ENCODE assay signal across 17 cellular contexts in genomic region chr14:100404419-100404818, GRCh38.
"Had no signal": no experiment of that assay in that cellular context is flagged by ENCODE, and none has a peak within 500 bp of the region (broad histone marks: within the 10 kb centered on the region; RNA-seq: fewer than 3 reads in every experiment).

No MANE protein-coding gene starts in this region.

- H3K27me3 Mint-ChIP-seq: activated CD4-positive, alpha-beta T cell treated with anti-CD3 and anti-CD28 coated beads, Interleukin-2, amount 10 ng/mL, durations not matched to agents 24 days and 14 days; activated naive CD8-positive, alpha-beta T cell treated with anti-CD3 and anti-CD28 coated beads, Interleukin-2, amount 10 ng/mL, durations not matched to agents 7 days and 5 days; naive B cell; stimulated activated naive B cell treated with anti-CD40 and anti-IgM and Interleukin-4, amounts not matched to agents 10 μg/mL and 1 μg/mL and 100 μg/mL, for 72 hours had no signal

- H3K27me3 ChIP-seq: dorsolateral prefrontal cortex, gastrocnemius medialis, thyroid gland, vagina had no signal

- H3K36me3 ChIP-seq: gastrocnemius medialis, thyroid gland, vagina had no signal

- H3K27ac Mint-ChIP-seq: activated CD4-positive, alpha-beta T cell treated with anti-CD3 and anti-CD28 coated beads, Interleukin-2, amount 10 ng/mL, durations not matched to agents 24 days and 14 days; activated naive CD8-positive, alpha-beta T cell treated with anti-CD3 and anti-CD28 coated beads, Interleukin-2, amount 10 ng/mL, durations not matched to agents 7 days and 5 days; naive B cell had no signal

- H3K9me3 ChIP-seq: gastrocnemius medialis, thyroid gland, vagina had no signal

- H3K4me3 Mint-ChIP-seq: activated CD4-positive, alpha-beta T cell treated with anti-CD3 and anti-CD28 coated beads, Interleukin-2, amount 10 ng/mL, durations not matched to agents 24 days and 14 days; activated naive CD8-positive, alpha-beta T cell treated with anti-CD3 and anti-CD28 coated beads, Interleukin-2, amount 10 ng/mL, durations not matched to agents 7 days and 5 days; naive B cell; stimulated activated naive B cell treated with anti-CD40 and anti-IgM and Interleukin-4, amounts not matched to agents 10 μg/mL and 1 μg/mL and 100 μg/mL, for 72 hours had no signal

- ATAC-seq: gastrocnemius medialis; stimulated activated naive B cell treated with anti-CD40 and anti-IgM and Interleukin-4, amounts not matched to agents 10 μg/mL and 1 μg/mL and 100 μg/mL, for 72 hours had no signal

- H3K4me3 ChIP-seq: dorsolateral prefrontal cortex, gastrocnemius medialis, lung, thyroid gland, vagina had no signal

- H3K4me1 ChIP-seq: thyroid gland had no signal

- H3K27ac ChIP-seq: dorsolateral prefrontal cortex, gastrocnemius medialis, thyroid gland, vagina had no signal

- FAIRE-seq: islet of Langerhans had no signal

- H3K36me3 Mint-ChIP-seq: activated naive CD8-positive, alpha-beta T cell treated with anti-CD3 and anti-CD28 coated beads, Interleukin-2, amount 10 ng/mL, durations not matched to agents 7 days and 5 days; naive B cell had no signal

- DNase-seq: activated CD4-positive, alpha-beta T cell treated with anti-CD3 and anti-CD28 coated beads, Interleukin-2, amount 10 ng/mL, durations not matched to agents 24 days and 14 days; activated CD4-positive, CD25-positive, alpha-beta regulatory T cell; activated gamma-delta T cell; activated naive CD8-positive, alpha-beta T cell treated with anti-CD3 and anti-CD28 coated beads, Interleukin-2, amount 10 ng/mL, durations not matched to agents 7 days and 5 days; anterior cingulate cortex; dorsolateral prefrontal cortex; erythroblast; gastrocnemius medialis; left colon; naive B cell; nucleus accumbens; stimulated activated CD4-positive, alpha-beta T cell treated with anti-CD3 and anti-CD28 coated beads, Interleukin-2, amount 100 ng/mL, for 48 hours; stimulated activated naive B cell treated with anti-CD40 and anti-IgM and Interleukin-4, amounts not matched to agents 10 μg/mL and 1 μg/mL and 100 μg/mL, for 72 hours; thyroid gland had no signal

- H3K9me3 Mint-ChIP-seq: activated CD4-positive, alpha-beta T cell treated with anti-CD3 and anti-CD28 coated beads, Interleukin-2, amount 10 ng/mL, durations not matched to agents 24 days and 14 days; activated naive CD8-positive, alpha-beta T cell treated with anti-CD3 and anti-CD28 coated beads, Interleukin-2, amount 10 ng/mL, durations not matched to agents 7 days and 5 days; naive B cell; stimulated activated naive B cell treated with anti-CD40 and anti-IgM and Interleukin-4, amounts not matched to agents 10 μg/mL and 1 μg/mL and 100 μg/mL, for 72 hours had no signal
